Comparison of ENCODE assay signal across 1 cellular context in the genomic region with DNA sequence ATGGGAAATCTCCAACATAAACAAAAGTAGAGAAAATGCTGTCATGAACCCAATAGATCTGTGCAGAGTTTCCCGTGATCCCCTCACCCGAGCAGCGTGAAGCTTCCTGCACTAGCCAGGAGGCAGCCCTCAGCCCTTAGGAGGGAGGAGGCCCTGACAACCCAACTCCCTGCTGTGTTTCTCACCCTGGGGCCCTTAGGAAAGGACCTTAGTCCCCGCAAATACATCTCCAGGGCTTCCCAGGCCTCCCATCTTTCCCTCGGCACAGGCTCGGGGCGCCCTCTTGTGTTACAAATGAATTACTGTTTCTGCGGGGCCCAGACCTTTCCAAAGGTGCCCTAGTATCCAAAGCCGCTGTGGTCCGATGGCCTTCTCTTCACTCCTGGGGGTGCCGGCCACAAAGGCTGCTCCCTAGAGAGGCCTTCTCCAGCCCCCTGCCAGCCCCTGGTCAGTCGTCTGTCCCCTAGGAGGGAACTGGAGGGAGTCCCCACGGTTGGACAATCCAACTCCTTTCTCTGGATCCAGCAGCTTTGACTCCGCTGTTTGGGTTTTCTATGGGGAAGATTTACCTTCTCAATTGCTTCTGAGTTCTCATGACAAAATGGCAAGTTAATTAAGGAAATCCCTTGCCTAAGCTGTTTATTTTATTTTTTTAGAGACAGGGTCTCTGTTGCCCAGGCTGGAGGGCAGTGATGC.
TF ChIP-seq lines count a peak whose summit lies in the region.

No MANE protein-coding gene starts in this region.

TF ChIP-seq in HCT116, 20 proteins besides CTCF, POLR2A, EP300 and RAD21 (continued from another document):
- TF ChIP-seq, protein P1, sequence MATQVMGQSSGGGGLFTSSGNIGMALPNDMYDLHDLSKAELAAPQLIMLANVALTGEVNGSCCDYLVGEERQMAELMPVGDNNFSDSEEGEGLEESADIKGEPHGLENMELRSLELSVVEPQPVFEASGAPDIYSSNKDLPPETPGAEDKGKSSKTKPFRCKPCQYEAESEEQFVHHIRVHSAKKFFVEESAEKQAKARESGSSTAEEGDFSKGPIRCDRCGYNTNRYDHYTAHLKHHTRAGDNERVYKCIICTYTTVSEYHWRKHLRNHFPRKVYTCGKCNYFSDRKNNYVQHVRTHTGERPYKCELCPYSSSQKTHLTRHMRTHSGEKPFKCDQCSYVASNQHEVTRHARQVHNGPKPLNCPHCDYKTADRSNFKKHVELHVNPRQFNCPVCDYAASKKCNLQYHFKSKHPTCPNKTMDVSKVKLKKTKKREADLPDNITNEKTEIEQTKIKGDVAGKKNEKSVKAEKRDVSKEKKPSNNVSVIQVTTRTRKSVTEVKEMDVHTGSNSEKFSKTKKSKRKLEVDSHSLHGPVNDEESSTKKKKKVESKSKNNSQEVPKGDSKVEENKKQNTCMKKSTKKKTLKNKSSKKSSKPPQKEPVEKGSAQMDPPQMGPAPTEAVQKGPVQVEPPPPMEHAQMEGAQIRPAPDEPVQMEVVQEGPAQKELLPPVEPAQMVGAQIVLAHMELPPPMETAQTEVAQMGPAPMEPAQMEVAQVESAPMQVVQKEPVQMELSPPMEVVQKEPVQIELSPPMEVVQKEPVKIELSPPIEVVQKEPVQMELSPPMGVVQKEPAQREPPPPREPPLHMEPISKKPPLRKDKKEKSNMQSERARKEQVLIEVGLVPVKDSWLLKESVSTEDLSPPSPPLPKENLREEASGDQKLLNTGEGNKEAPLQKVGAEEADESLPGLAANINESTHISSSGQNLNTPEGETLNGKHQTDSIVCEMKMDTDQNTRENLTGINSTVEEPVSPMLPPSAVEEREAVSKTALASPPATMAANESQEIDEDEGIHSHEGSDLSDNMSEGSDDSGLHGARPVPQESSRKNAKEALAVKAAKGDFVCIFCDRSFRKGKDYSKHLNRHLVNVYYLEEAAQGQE (IDR thresholded peaks at IDR 0.05; ENCODE audit: low read depth) = no peak
- TF ChIP-seq EZH2 (IDR thresholded peaks at IDR 0.05) (no peak), CBX3 (IDR thresholded peaks at IDR 0.05; ENCODE audit: low read depth) (no peak), CEBPB (IDR thresholded peaks at IDR 0.05; ENCODE audit: low read depth) (no peak), JUND (IDR thresholded peaks at IDR 0.05) (no peak), TCF7L2 (IDR thresholded peaks at IDR 0.05; ENCODE audit: borderline replicate concordance, extremely low read depth, insufficient read depth, insufficient read length) (no peak), ELF1 (IDR thresholded peaks at IDR 0.05; ENCODE audit: borderline replicate concordance, low read depth) (no peak), POLR2AphosphoS5 (IDR thresholded peaks at IDR 0.05; ENCODE audit: low read depth, low read length) (no peak), FOSL1 (IDR thresholded peaks at IDR 0.05; ENCODE audit: low read depth) (no peak), ZFX (IDR thresholded peaks at IDR 0.05) (no peak), SRF (IDR thresholded peaks at IDR 0.05; ENCODE audit: low read depth) (no peak)
- TF ChIP-seq, protein P2, sequence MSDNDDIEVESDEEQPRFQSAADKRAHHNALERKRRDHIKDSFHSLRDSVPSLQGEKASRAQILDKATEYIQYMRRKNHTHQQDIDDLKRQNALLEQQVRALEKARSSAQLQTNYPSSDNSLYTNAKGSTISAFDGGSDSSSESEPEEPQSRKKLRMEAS (IDR thresholded peaks at IDR 0.05) = no peak
- TF ChIP-seq, protein P3, sequence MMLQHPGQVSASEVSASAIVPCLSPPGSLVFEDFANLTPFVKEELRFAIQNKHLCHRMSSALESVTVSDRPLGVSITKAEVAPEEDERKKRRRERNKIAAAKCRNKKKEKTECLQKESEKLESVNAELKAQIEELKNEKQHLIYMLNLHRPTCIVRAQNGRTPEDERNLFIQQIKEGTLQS (IDR thresholded peaks at IDR 0.05) = no peak
